ENCODE assay signal across 8 cellular contexts in genomic region chr19:1401138-1401888, GRCh38. TPM values are rescaled to one million over a fixed set of nuclear protein-coding genes. Genes with fewer than 3 reads are reported as not detected.
DNase-seq lines count a peak whose midpoint lies in the region; ATAC-seq, FAIRE-seq and TF ChIP-seq lines count a peak whose summit lies in the region.

GAMT (minus strand) TSS chr19:1401542; CDS start chr19:1401476, 66 bp downstream.

- peak; percentile 23 to 76 (median 50) for DNase-seq in CD8-positive, alpha-beta T cell
- peak; percentile 46 for DNase-seq in T-helper 9 cell
- no peak for DNase-seq in mammary epithelial cell
- DNase-seq in kidney = no peak
- DNase-seq in stimulated activated CD4-positive, alpha-beta T cell treated with anti-CD3 and anti-CD28 coated beads, Interleukin-1b, Interleukin-23, amount 100 ng/mL, for 4 hours (ENCODE audit: low read depth in 2 of 2) = peak; percentile 47 to 62

- H3K27ac Mint-ChIP-seq in CD8-positive, alpha-beta T cell = no peak within 1 kb of the TSS

- H3K9ac ChIP-seq in mammary epithelial cell (ENCODE audit: insufficient read depth, low read length) (no peak within 1 kb of the TSS), kidney (ENCODE audit: low read length in 2 of 2) (peak within 1 kb of the TSS; percentile 15 to 46)

- H3K4me2 ChIP-seq in mammary epithelial cell (ENCODE audit: insufficient read depth, low read depth, low read length) = peak within 1 kb of the TSS; percentile 81

- no peaks in the 10 kb centered on the region for H3K27me3 Mint-ChIP-seq in CD8-positive, alpha-beta T cell (ENCODE audit: low read depth)

- H3K27ac ChIP-seq in CD8-positive, alpha-beta T cell (ENCODE audit: low read depth, low read length) = no peak within 1 kb of the TSS
- H3K27ac ChIP-seq in HEK293 (ENCODE audit: extremely low read depth, low read depth, low read length) = peak within 1 kb of the TSS; percentile 42; the same call in 1 of the 2 replicates
- no peak within 1 kb of the TSS for H3K27ac ChIP-seq in mammary epithelial cell (ENCODE audit: insufficient read depth, low read depth, low read length)
- H3K27ac ChIP-seq in kidney (ENCODE audit: low read depth in 2 of 2, low read length in 2 of 2) = peak within 1 kb of the TSS in 1 of 2 donors; percentile 32

- H3K4me1 Mint-ChIP-seq in CD8-positive, alpha-beta T cell (ENCODE audit: low read depth) = peaks cover 9% of the 10 kb centered on the region

- peak within 1 kb of the TSS; percentile 57 for H3K4me3 ChIP-seq in CD8-positive, alpha-beta T cell (ENCODE audit: low read depth, low read length)
- peak within 1 kb of the TSS; percentile 61 for H3K4me3 ChIP-seq in HEK293 (ENCODE audit: low read depth, low read length)
- H3K4me3 ChIP-seq in mammary epithelial cell (replicated peaks in 1 of 3; ENCODE audit: insufficient read depth in 1 of 3, low read depth in 2 of 3, low read length in 3 of 3) = peak within 1 kb of the TSS; percentile 2 to 61 (median 46)
- peak within 1 kb of the TSS; percentile 46 to 62 for H3K4me3 ChIP-seq in kidney (ENCODE audit: low read length in 2 of 2)

- no peaks in the 10 kb centered on the region for H3K79me2 ChIP-seq in mammary epithelial cell (ENCODE audit: insufficient read depth, low read length)

- H3K36me3 Mint-ChIP-seq in CD8-positive, alpha-beta T cell = no peaks in the 10 kb centered on the region

- 20% methylated on average over 1 of the region's 87 CpGs for WGBS in mammary epithelial cell (ENCODE audit: low coverage, missing lambda C conversion rate)

- no peaks in the 10 kb centered on the region for H3K36me3 ChIP-seq in CD8-positive, alpha-beta T cell (ENCODE audit: insufficient read depth, low read length)
- H3K36me3 ChIP-seq in HEK293 (ENCODE audit: control insufficient read depth in 2 of 2, insufficient read depth in 1 of 2, low read length in 2 of 2) (peaks cover 0 to 21% of the 10 kb centered on the region in 2 experiments; a peak in 1 of 3 replicates), mammary epithelial cell (ENCODE audit: insufficient read depth, low read length) (no peaks in the 10 kb centered on the region), kidney (ENCODE audit: control insufficient read depth in 1 of 2, insufficient read depth in 2 of 2, low read length in 2 of 2) (no peaks in the 10 kb centered on the region)

- BruUV-seq in mammary epithelial cell (replicated peaks; lab: Mats Ljungman, UMichigan) = no TSS peak

- H3K4me3 Mint-ChIP-seq in CD8-positive, alpha-beta T cell = peak within 1 kb of the TSS; percentile 76

- no peak for FAIRE-seq in kidney (lab: Jason Lieb, UNC)

- no peaks in the 10 kb centered on the region for H4K20me1 ChIP-seq in mammary epithelial cell (ENCODE audit: insufficient read depth, low read length)

- intact Hi-C loops in CD8-positive, alpha-beta T cell (cut with DNase I, micrococcal nuclease) = loop anchor here in 1 of 2 experiments (1.0 to 2.0 kb wide), 2 partner anchors 18 to 47 kb away; partner anchors contain the start of gene NDUFS7
- intact Hi-C loops in mammary epithelial cell (cut with micrococcal nuclease) (no loop called here), kidney (cut with DNase I) (no loop called here)

- H3K9me3 Mint-ChIP-seq in CD8-positive, alpha-beta T cell = no peaks in the 10 kb centered on the region

- in situ Hi-C loops in mammary epithelial cell (cut with MboI; ENCODE audit: low sequenced_read_pairs in 2 of 2) = no loop called here

- dilution Hi-C loops in mammary epithelial cell (cut with HindIII; ENCODE audit: low sequenced_read_pairs) = no loop called here

- CTCF ChIA-PET in CD8-positive, alpha-beta T cell (lab: Charles Lee) = no interaction called here
- CTCF ChIA-PET in HEK293 (lab: Yijun Ruan, JAX) (no interaction called here), mammary epithelial cell (lab: Charles Lee; ENCODE audit: low non-redundant PET) (no interaction called here)

- H2AFZ ChIP-seq in mammary epithelial cell (ENCODE audit: low read depth, low read length) = peak within 1 kb of the TSS; percentile 78

- POLR2A ChIA-PET in CD8-positive, alpha-beta T cell (lab: Charles Lee) = no interaction called here
- POLR2A ChIA-PET in HEK293 (lab: Yijun Ruan, JAX) = interaction anchor here (0.6 kb wide), 1 partner anchor 80 kb away, joined by 3 read pairs; no protein-coding TSS in a partner anchor

- H3K27me3 ChIP-seq in CD8-positive, alpha-beta T cell (ENCODE audit: insufficient read depth, low read length) = no peaks in the 10 kb centered on the region
- H3K27me3 ChIP-seq in mammary epithelial cell (ENCODE audit: insufficient read depth, low read length) = no peaks in the 10 kb centered on the region

- H3K4me1 ChIP-seq in CD8-positive, alpha-beta T cell (ENCODE audit: insufficient read depth, low read length) = peaks cover 22% of the 10 kb centered on the region
- no peaks in the 10 kb centered on the region for H3K4me1 ChIP-seq in HEK293 (ENCODE audit: control insufficient read depth, insufficient read depth, low read length)
- peaks cover 28% of the 10 kb centered on the region for H3K4me1 ChIP-seq in mammary epithelial cell (ENCODE audit: insufficient read depth, low read length)
- H3K4me1 ChIP-seq in kidney (ENCODE audit: control insufficient read depth in 1 of 2, insufficient read depth in 1 of 2, low read depth in 1 of 2, low read length in 2 of 2) = peaks cover 0 to 14% of the 10 kb centered on the region in 2 donors

- peak; percentile 85 for ATAC-seq in CD8-positive, alpha-beta T cell
- ATAC-seq in GM19035 (IDR thresholded peaks at IDR 0.05; ENCODE audit: unreplicated experiment) = no peak
- no peak for ATAC-seq in HG03520 (IDR thresholded peaks at IDR 0.05; ENCODE audit: unreplicated experiment)

- peak; percentile 62 for TF ChIP-seq CTCF in CD8-positive, alpha-beta T cell (IDR thresholded peaks at IDR 0.05)
- no peak for TF ChIP-seq CTCF in HEK293 (tag by site-specific recombination; IDR thresholded peaks at IDR 0.05)
- TF ChIP-seq CTCF in mammary epithelial cell (conservative IDR thresholded peaks at IDR 0.05 in 1 of 2, IDR thresholded peaks at IDR 0.05 in 1 of 2; ENCODE audit: extremely low read depth in 1 of 2, insufficient read depth in 1 of 2, low read depth in 1 of 2, low read length in 2 of 2) = peak in 1 of 2 donors; percentile 18
- peak; percentile 24 for TF ChIP-seq CTCF in kidney (IDR thresholded peaks at IDR 0.05; ENCODE audit: borderline replicate concordance, extremely low read depth, insufficient read depth)

- no peaks in the 10 kb centered on the region for H3K9me3 ChIP-seq in CD8-positive, alpha-beta T cell (ENCODE audit: low read length)
- H3K9me3 ChIP-seq in HEK293 (ENCODE audit: control insufficient read depth, insufficient read depth, low read depth, low read length) = no peaks in the 10 kb centered on the region
- H3K9me3 ChIP-seq in mammary epithelial cell (replicated peaks; ENCODE audit: insufficient read depth, low read length) = no peaks in the 10 kb centered on the region
- no peaks in the 10 kb centered on the region for H3K9me3 ChIP-seq in kidney (ENCODE audit: control insufficient read depth in 1 of 2, low read length in 2 of 2)

TF ChIP-seq in HEK293, 187 proteins besides CTCF, POLR2A, EP300 and RAD21 (continues in another document):
- TF ChIP-seq ZBTB17 (tag by site-specific recombination; IDR thresholded peaks at IDR 0.05) (no peak), ZNF366 (tag by site-specific recombination; conservative IDR thresholded peaks at IDR 0.05) (no peak), ZNF169 (tag by site-specific recombination; IDR thresholded peaks at IDR 0.05) (no peak), ZNF341 (tag by site-specific recombination; IDR thresholded peaks at IDR 0.05; ENCODE audit: low read depth) (peak; percentile 53), ZNF138 (tag by site-specific recombination; IDR thresholded peaks at IDR 0.05; ENCODE audit: borderline replicate concordance) (no peak), ZNF423 (tag by site-specific recombination; IDR thresholded peaks at IDR 0.05) (no peak), ZNF701 (tag by site-specific recombination; IDR thresholded peaks at IDR 0.05) (no peak), ZNF140 (tag by site-specific recombination; IDR thresholded peaks at IDR 0.05) (no peak), ZNF488 (tag by site-specific recombination; IDR thresholded peaks at IDR 0.05) (no peak), PRDM10 (tag by site-specific recombination; IDR thresholded peaks at IDR 0.05) (no peak)

RNA-seq across cellular contexts. Expression of gene GAMT, which starts in this region (rescaled TPM):
- total RNA-seq in CD8-positive, alpha-beta T cell = 10 to 100 TPM in 1 of 2 experiments, 1 to 10 TPM in 1; 9.5 to 11.4 TPM
- total RNA-seq in mammary epithelial cell (10 to 100 TPM in 1 of 2 donors, 1 to 10 TPM in 1; 4.2 to 19.5 TPM), kidney (16.3 TPM)
- polyA plus RNA-seq in mammary epithelial cell (8.0 TPM), kidney (ENCODE audit: insufficient read depth, low read depth, low replicate concordance) (209 TPM)
- polyA minus RNA-seq in mammary epithelial cell = not detected

Comparison
In these comparisons a context has a peak if more than half of its experiments do, and no peak if none do; other contexts are left out.
1. RNA of gene GAMT (polyA plus RNA-seq): 209 TPM in kidney (single experiment); 8.0 TPM in mammary epithelial cell (single experiment); every median in the first group is over 10 times any median in the second.
2. DNase-seq: peak in CD8-positive, alpha-beta T cell (7 of 7), T-helper 9 cell (single experiment) and stimulated activated CD4-positive, alpha-beta T cell treated with anti-CD3 and anti-CD28 coated beads, Interleukin-1b, Interleukin-23, amount 100 ng/mL, for 4 hours (2 of 2); none in mammary epithelial cell (single experiment) and kidney (single experiment).
3. Peak in every context shown above with its lines, with median percentiles within 50 percentile points of each other: H3K4me3 ChIP-seq.